In the genomic region with DNA sequence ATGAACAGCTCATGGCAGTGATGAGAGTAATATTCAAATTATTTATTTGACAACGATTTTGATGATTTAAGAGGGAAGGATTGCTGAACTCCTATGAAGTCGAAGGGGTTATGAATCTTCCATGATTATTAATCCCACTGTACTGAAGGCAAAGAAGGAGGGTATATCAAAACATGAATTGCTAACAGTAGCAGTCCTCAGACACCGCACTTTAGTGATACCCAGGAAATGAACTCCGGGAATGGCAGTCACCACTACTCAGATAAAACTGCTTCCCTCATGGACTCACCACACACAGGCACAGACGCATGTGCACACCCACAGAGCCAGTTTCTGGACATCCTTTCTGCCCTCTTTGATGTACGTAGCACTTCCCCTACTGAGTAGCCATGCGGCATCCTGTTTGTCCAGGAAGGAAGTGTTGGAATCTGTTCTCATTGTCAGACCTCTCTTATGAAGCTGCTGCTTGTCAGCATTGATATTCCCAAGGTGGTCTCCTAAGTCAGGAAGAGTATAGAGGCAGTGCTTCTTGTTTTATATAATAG, we compare ENCODE assay signal across 11 cellular contexts.
A peak's percentile ranks its signal among the peaks of the same experiment; 100 is the strongest.
DNase-seq lines count a peak whose midpoint lies in the region; ATAC-seq, FAIRE-seq and TF ChIP-seq lines count a peak whose summit lies in the region.
"Had no signal": no experiment of that assay in that cellular context is flagged by ENCODE, and none has a peak within 500 bp of the region (broad histone marks: within the 10 kb centered on the region; RNA-seq: fewer than 3 reads in every experiment).

No MANE protein-coding gene starts in this region.

- H3K4me3 Mint-ChIP-seq in mesothelial cell of epicardium = no peak overlapping the region
- H3K4me3 Mint-ChIP-seq: activated naive CD8-positive, alpha-beta T cell had no signal

- no peaks in the 10 kb centered on the region for H3K27me3 ChIP-seq in right lobe of liver
- H3K27me3 ChIP-seq in HepG2 (ENCODE audit: control insufficient read depth in 1 of 2, insufficient read depth in 2 of 2, low read length in 2 of 2) = peaks cover 0 to 6% of the 10 kb centered on the region in 2 experiments; a peak in 1 of 5 replicates
- H3K27me3 ChIP-seq in WERI-Rb-1 (ENCODE audit: insufficient read depth, low read depth, severe bottlenecking) = no peaks in the 10 kb centered on the region

- H4K20me1 ChIP-seq in HepG2 (ENCODE audit: insufficient read depth, low read length) = no peaks in the 10 kb centered on the region

- no peaks in the 10 kb centered on the region for H3K4me1 ChIP-seq in right lobe of liver
- no peaks in the 10 kb centered on the region for H3K4me1 ChIP-seq in HepG2 (ENCODE audit: insufficient read depth, low read length)

- intact Hi-C loops in right lobe of liver (cut with DNase I) (no loop called here), HepG2 (cut with micrococcal nuclease; ENCODE audit: unreplicated experiment) (no loop called here)

- TF ChIP-seq EP300 in HepG2 (IDR thresholded peaks at IDR 0.05; ENCODE audit: low read depth in 2 of 2, low read length in 2 of 2) = no peak
- TF ChIP-seq EP300 in HepG2 (CRISPR knock-in tag; IDR thresholded peaks at IDR 0.05; ENCODE audit: borderline replicate concordance) = no peak

- no peaks in the 10 kb centered on the region for H3K27me3 Mint-ChIP-seq in mesothelial cell of epicardium (ENCODE audit: low read depth)
- H3K27me3 Mint-ChIP-seq: activated naive CD8-positive, alpha-beta T cell had no signal

- H3K9ac ChIP-seq in HepG2 (ENCODE audit: insufficient read depth, low read depth, low read length) = no peak overlapping the region

- DNase-seq in right lobe of liver = no peak
- DNase-seq in HepG2 (ENCODE audit: low spot score) = no peak
- no peak for DNase-seq in mesothelial cell of epicardium (ENCODE audit: low spot score in 2 of 2, unreplicated experiment in 2 of 2)
- no peak for DNase-seq in glomerular visceral epithelial cell (ENCODE audit: extremely low spot score)
- no peak for DNase-seq in WERI-Rb-1
- no peak for DNase-seq in T1000 (lab: John Stamatoyannopoulos, UW)
- no peak for DNase-seq in NOMO-1 (lab: John Stamatoyannopoulos, UW; ENCODE audit: unreplicated experiment in 2 of 2)
- DNase-seq: stimulated activated CD8-positive, alpha-beta memory T cell treated with anti-CD3 and anti-CD28 coated beads, Interleukin-4, amount 100 ng/mL, for 48 hours had no signal

- no peak for TF ChIP-seq RAD21 in HepG2 (CRISPR knock-in tag; IDR thresholded peaks at IDR 0.05)

- H3K9me3 ChIP-seq in right lobe of liver = no peaks in the 10 kb centered on the region
- H3K9me3 ChIP-seq in HepG2 (ENCODE audit: low read length) = no peaks in the 10 kb centered on the region
- no peaks in the 10 kb centered on the region for H3K9me3 ChIP-seq in WERI-Rb-1 (ENCODE audit: severe bottlenecking)

- H3K36me3 Mint-ChIP-seq in mesothelial cell of epicardium = peaks cover 5% of the 10 kb centered on the region
- H3K36me3 Mint-ChIP-seq: activated naive CD8-positive, alpha-beta T cell had no signal

- no peaks in the 10 kb centered on the region for H3K9me3 Mint-ChIP-seq in mesothelial cell of epicardium

- BruUV-seq in HepG2 (replicated peaks; lab: Mats Ljungman, UMichigan) = no TSS peak

- no peak for FAIRE-seq in HepG2 (lab: Jason Lieb, UNC)
- FAIRE-seq: urothelium cell line had no signal

- H3K27ac ChIP-seq in right lobe of liver = peak overlapping the region in 1 of 3 donors; percentile 18
- H3K27ac ChIP-seq in HepG2 (ENCODE audit: extremely low read length, insufficient read depth, low read length) = no peak overlapping the region
- peak overlapping the region; percentile 69 for H3K27ac ChIP-seq in cingulate gyrus (ENCODE audit: low read depth, low read length)
- no peak overlapping the region for H3K27ac ChIP-seq in WERI-Rb-1

- ATAC-seq in right lobe of liver (peak; percentile 79 to 90 (median 84)), HepG2 (no peak)

- TF ChIP-seq CTCF in right lobe of liver (IDR thresholded peaks at IDR 0.05) (no peak), HepG2 (CRISPR knock-in tag; IDR thresholded peaks at IDR 0.05) (no peak), mesothelial cell of epicardium (IDR thresholded peaks at IDR 0.05; ENCODE audit: unreplicated experiment) (no peak), WERI-Rb-1 (IDR thresholded peaks at IDR 0.05; ENCODE audit: low read depth, low read length) (no peak)

- no peak overlapping the region for H2AFZ ChIP-seq in HepG2 (ENCODE audit: low read length)

- TF ChIP-seq POLR2A in right lobe of liver (IDR thresholded peaks at IDR 0.05) (no peak), HepG2 (IDR thresholded peaks at IDR 0.05; ENCODE audit: insufficient read depth in 1 of 2, low read depth in 2 of 2, low read length in 2 of 2) (no peak)

- no peak overlapping the region for H3K4me3 ChIP-seq in right lobe of liver
- H3K4me3 ChIP-seq in HepG2 (replicated peaks in 1 of 3; ENCODE audit: insufficient read depth in 1 of 3, low read depth in 2 of 3, low read length in 3 of 3) = no peak overlapping the region
- H3K4me3 ChIP-seq in WERI-Rb-1 (ENCODE audit: low read depth, low read length) = no peak overlapping the region

- in situ Hi-C loops in HepG2 (cut with HindIII; ENCODE audit: extremely low pct_ligation_motif_present, low pct_unique_long_range_greater_than_20kb) = no loop called here

- H3K36me3 ChIP-seq in right lobe of liver (no peaks in the 10 kb centered on the region), HepG2 (replicated peaks in 1 of 2; ENCODE audit: control insufficient read depth in 1 of 2, insufficient read depth in 2 of 2, low read length in 2 of 2) (no peaks in the 10 kb centered on the region), WERI-Rb-1 (no peaks in the 10 kb centered on the region)

- H3K4me1 Mint-ChIP-seq in mesothelial cell of epicardium = peaks cover 65% of the 10 kb centered on the region

- H3K27ac Mint-ChIP-seq in mesothelial cell of epicardium = peak overlapping the region; percentile 74
- H3K27ac Mint-ChIP-seq: activated naive CD8-positive, alpha-beta T cell had no signal

- POLR2A ChIA-PET in HepG2 (lab: Yijun Ruan, JAX) = no interaction called here

- no peaks in the 10 kb centered on the region for H3K79me2 ChIP-seq in HepG2 (ENCODE audit: insufficient read depth, low read length)

- CTCF ChIA-PET in HepG2 (lab: Yijun Ruan, JAX; ENCODE audit: low intra/inter-chr PET ratio, low total read pairs) = no interaction called here

- H3K4me2 ChIP-seq in HepG2 (ENCODE audit: low read depth, low read length) = no peak overlapping the region

- WGBS in right lobe of liver (ENCODE audit: insufficient coverage, low coverage, low lambda C conversion rate, missing lambda C conversion rate) = 47% methylated on average over 5 of the region's 7 CpGs
- 20% methylated on average over 6 of the region's 7 CpGs for WGBS in HepG2 (ENCODE audit: low lambda C conversion rate)

TF ChIP-seq in HepG2, 621 proteins besides CTCF, POLR2A, EP300 and RAD21 (continues in another document):
- no peak for TF ChIP-seq DNMT1 (CRISPR knock-in tag; IDR thresholded peaks at IDR 0.05)
- TF ChIP-seq MTF2 (CRISPR knock-in tag; IDR thresholded peaks at IDR 0.05; ENCODE audit: borderline replicate concordance) = no peak
- TF ChIP-seq TAF15 (IDR thresholded peaks at IDR 0.05; ENCODE audit: low read depth, low read length, poor library complexity, severe bottlenecking) = no peak
- no peak for TF ChIP-seq THYN1 (CRISPR knock-in tag; IDR thresholded peaks at IDR 0.05; ENCODE audit: borderline replicate concordance, low read depth)
- TF ChIP-seq HNF4A (CRISPR knock-in tag; IDR thresholded peaks at IDR 0.05) = no peak
- TF ChIP-seq ISX (CRISPR knock-in tag; conservative IDR thresholded peaks at IDR 0.05) = no peak
- no peak for TF ChIP-seq ATF6 (CRISPR knock-in tag; conservative IDR thresholded peaks at IDR 0.05)
- no peak for TF ChIP-seq ZBTB20 (CRISPR knock-in tag; IDR thresholded peaks at IDR 0.05; ENCODE audit: borderline replicate concordance, low read depth)
- TF ChIP-seq ZNF629 (CRISPR knock-in tag; conservative IDR thresholded peaks at IDR 0.05) = no peak
- TF ChIP-seq PPARG (CRISPR knock-in tag; conservative IDR thresholded peaks at IDR 0.05) = no peak
- no peak for TF ChIP-seq EHMT2 (IDR thresholded peaks at IDR 0.05; ENCODE audit: borderline replicate concordance, low read depth, low read length)
- TF ChIP-seq, protein P1, sequence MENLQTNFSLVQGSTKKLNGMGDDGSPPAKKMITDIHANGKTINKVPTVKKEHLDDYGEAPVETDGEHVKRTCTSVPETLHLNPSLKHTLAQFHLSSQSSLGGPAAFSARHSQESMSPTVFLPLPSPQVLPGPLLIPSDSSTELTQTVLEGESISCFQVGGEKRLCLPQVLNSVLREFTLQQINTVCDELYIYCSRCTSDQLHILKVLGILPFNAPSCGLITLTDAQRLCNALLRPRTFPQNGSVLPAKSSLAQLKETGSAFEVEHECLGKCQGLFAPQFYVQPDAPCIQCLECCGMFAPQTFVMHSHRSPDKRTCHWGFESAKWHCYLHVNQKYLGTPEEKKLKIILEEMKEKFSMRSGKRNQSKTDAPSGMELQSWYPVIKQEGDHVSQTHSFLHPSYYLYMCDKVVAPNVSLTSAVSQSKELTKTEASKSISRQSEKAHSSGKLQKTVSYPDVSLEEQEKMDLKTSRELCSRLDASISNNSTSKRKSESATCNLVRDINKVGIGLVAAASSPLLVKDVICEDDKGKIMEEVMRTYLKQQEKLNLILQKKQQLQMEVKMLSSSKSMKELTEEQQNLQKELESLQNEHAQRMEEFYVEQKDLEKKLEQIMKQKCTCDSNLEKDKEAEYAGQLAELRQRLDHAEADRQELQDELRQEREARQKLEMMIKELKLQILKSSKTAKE (CRISPR knock-in tag; IDR thresholded peaks at IDR 0.05; ENCODE audit: borderline replicate concordance) = no peak
- no peak for TF ChIP-seq HNRNPUL1 (IDR thresholded peaks at IDR 0.05; ENCODE audit: low read depth, low read length)
- no peak for TF ChIP-seq TP53 (CRISPR knock-in tag; conservative IDR thresholded peaks at IDR 0.05)
